In the genomic region with DNA sequence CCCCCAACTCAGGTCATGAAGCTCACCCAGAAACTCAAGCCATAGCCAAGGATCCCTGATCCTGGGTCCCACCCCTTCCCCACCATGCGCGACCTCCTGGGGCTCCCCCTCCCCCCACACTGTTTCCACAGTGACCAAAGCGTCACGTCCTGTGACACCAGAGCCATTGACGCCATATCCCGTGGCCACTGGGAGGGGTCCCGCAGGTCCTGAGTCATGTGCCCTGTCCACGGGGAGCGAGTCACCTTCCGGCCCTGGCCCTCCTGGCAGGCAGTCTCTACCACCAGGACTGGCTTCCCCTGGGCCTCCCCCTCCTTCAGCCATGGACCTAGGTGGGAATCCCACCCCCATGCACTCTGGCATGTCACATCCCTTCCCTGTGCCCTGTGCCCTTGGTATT, we compare ENCODE assay signal across 12 cellular contexts. TPM values are rescaled to one million over a fixed set of nuclear protein-coding genes. Genes with fewer than 3 reads are reported as not detected.
DNase-seq lines count a peak whose midpoint lies in the region; ATAC-seq, FAIRE-seq and TF ChIP-seq lines count a peak whose summit lies in the region.
"Had no signal": no experiment of that assay in that cellular context is flagged by ENCODE, and none has a peak within 500 bp of the region (broad histone marks: within the 10 kb centered on the region; RNA-seq: fewer than 3 reads in every experiment).

No MANE protein-coding gene starts in this region.

- H3K36me3 ChIP-seq in ACC112 (ENCODE audit: insufficient read depth, low read length) (no peaks in the 10 kb centered on the region), H1 (ENCODE audit: control insufficient read depth in 2 of 4, insufficient read depth in 4 of 4, low read length in 3 of 4) (peaks cover 4 to 18% (median 8%) of the 10 kb centered on the region in 4 experiments; a peak in 6 of 8 replicates), mucosa of stomach (ENCODE audit: control insufficient read depth, insufficient read depth, low read length) (no peaks in the 10 kb centered on the region)
- H3K36me3 ChIP-seq: ovary had no signal

- TF ChIP-seq POLR2A in H1 (IDR thresholded peaks at IDR 0.05; ENCODE audit: control extremely low read depth in 1 of 2, low read depth in 2 of 2, low read length in 2 of 2): no peak

- no peak overlapping the region for H3K23ac ChIP-seq in H1 (ENCODE audit: insufficient read length)

- TF ChIP-seq RAD21 in H1 (IDR thresholded peaks at IDR 0.05 in 1 of 2, conservative IDR thresholded peaks at IDR 0.05 in 1 of 2; ENCODE audit: low read depth in 2 of 2, low read length in 2 of 2): no peak

- H3K27me3 ChIP-seq in ACC112 (ENCODE audit: insufficient read depth, low read length): no peaks in the 10 kb centered on the region
- no peaks in the 10 kb centered on the region for H3K27me3 ChIP-seq in H1 (replicated peaks in 1 of 4; ENCODE audit: control insufficient read depth in 3 of 4, extremely low read depth in 1 of 4, insufficient read depth in 3 of 4, low read length in 3 of 4)
- H3K27me3 ChIP-seq in mucosa of stomach (ENCODE audit: control insufficient read depth, insufficient read depth, low read length): no peaks in the 10 kb centered on the region
- H3K27me3 ChIP-seq: ovary had no signal

- no peak for TF ChIP-seq CTCF in H1 (IDR thresholded peaks at IDR 0.05; ENCODE audit: control extremely low read depth in 1 of 3, insufficient read depth in 1 of 3, low read depth in 1 of 3, low read length in 3 of 3)

- H2BK20ac ChIP-seq in H1 (ENCODE audit: low read length): no peak overlapping the region

- H3K56ac ChIP-seq in H1 (replicated peaks; ENCODE audit: insufficient read length, low read depth, low read length): no peak overlapping the region

- H3K23me2 ChIP-seq in H1 (ENCODE audit: low read depth, low read length): no peaks in the 10 kb centered on the region

- peaks cover 61% of the 10 kb centered on the region for H3K4me1 ChIP-seq in ACC112 (ENCODE audit: control insufficient read depth, insufficient read depth, low read length, unreplicated experiment)
- H3K4me1 ChIP-seq in H1 (replicated peaks in 1 of 4; ENCODE audit: control insufficient read depth in 3 of 4, insufficient read depth in 4 of 4, low read length in 3 of 4): peaks cover 0 to 22% (median 13%) of the 10 kb centered on the region in 4 experiments; a peak in 6 of 7 replicates
- peaks cover 89% of the 10 kb centered on the region for H3K4me1 ChIP-seq in mucosa of stomach (ENCODE audit: control insufficient read depth, insufficient read depth, low read length)

- peaks cover 17% of the 10 kb centered on the region for H3K79me1 ChIP-seq in H1 (ENCODE audit: low read depth, low read length)

- ATAC-seq in GM21717 (IDR thresholded peaks at IDR 0.05; ENCODE audit: unreplicated experiment): no peak

- DNase-seq in NCI-H226 (peak; percentile 28), H1 (ENCODE audit: low read depth in 1 of 2, low spot score in 2 of 2) (no peak), GOT3 (lab: John Stamatoyannopoulos, UW) (no peak), NCI-H748 treated with DMSO at 0.1 percent for 48 hours (lab: John Stamatoyannopoulos, UW) (no peak)
- no peak for DNase-seq in activated CD4-positive, alpha-beta T cell treated with anti-CD3 and anti-CD28 coated beads, Interleukin-2, amount 50 U/mL, for 48 hours
- DNase-seq: C1 segment of cervical spinal cord, T-helper 1 cell had no signal

- H3K9me3 ChIP-seq in H1 (ENCODE audit: insufficient read depth in 2 of 2, low read depth in 1 of 2, low read length in 1 of 2) (no peaks in the 10 kb centered on the region), mucosa of stomach (ENCODE audit: control insufficient read depth, low read length) (no peaks in the 10 kb centered on the region)
- H3K9me3 ChIP-seq: ovary had no signal

- H4K91ac ChIP-seq in H1 (replicated peaks; ENCODE audit: insufficient read length, low read length): no peak overlapping the region

- no peak overlapping the region for H3K4me2 ChIP-seq in H1 (ENCODE audit: insufficient read depth in 1 of 2, low read depth in 2 of 2, low read length in 2 of 2)

- H2AFZ ChIP-seq in ACC112 (ENCODE audit: low read length, unreplicated experiment) (peak overlapping the region; percentile 31), H1 (ENCODE audit: low read length) (no peak overlapping the region)

- peak overlapping the region; percentile 50; the same call in 1 of the 2 replicates for H2BK12ac ChIP-seq in H1 (ENCODE audit: low read depth, low read length)

- peak overlapping the region; percentile 48 for H3K18ac ChIP-seq in H1 (ENCODE audit: extremely low read depth, low read length)

- 70% methylated on average over 6 of the region's 10 CpGs; no CpG with 5 or more reads in 1 of the 2 experiments for WGBS in H1 (ENCODE audit: extremely low coverage in 1 of 2, insufficient coverage in 1 of 2, insufficient read length in 1 of 2, insufficient replicate concordance in 2 of 2, low coverage in 1 of 2, low lambda C conversion rate in 2 of 2, missing lambda C conversion rate in 1 of 2), 2 experiments

- H2BK15ac ChIP-seq in H1 (ENCODE audit: low read length): no peak overlapping the region

- no peak overlapping the region for H4K5ac ChIP-seq in H1 (ENCODE audit: insufficient read length, low read depth, low read length)

- no peak overlapping the region for H4K8ac ChIP-seq in H1 (ENCODE audit: extremely low read depth, insufficient read depth, low read length)

- no peak overlapping the region for H3K9ac ChIP-seq in H1 (replicated peaks in 1 of 4; ENCODE audit: extremely low read depth in 1 of 4, low read depth in 3 of 4, low read length in 3 of 4)
- H3K9ac ChIP-seq in mucosa of stomach (ENCODE audit: low read length): peak overlapping the region; percentile 34

- peak overlapping the region; percentile 39; the same call in 1 of the 2 replicates for H3K4me3 ChIP-seq in ACC112 (ENCODE audit: low read depth, low read length)
- H3K4me3 ChIP-seq in H1 (ENCODE audit: extremely low read depth in 1 of 4, insufficient read depth in 2 of 4, low read depth in 3 of 4, low read length in 4 of 4): no peak overlapping the region
- H3K4me3 ChIP-seq in mucosa of stomach (ENCODE audit: low read length): no peak overlapping the region
- H3K4me3 ChIP-seq: ovary had no signal

- no peak overlapping the region for H2AK5ac ChIP-seq in H1 (ENCODE audit: low read depth, low read length)

- POLR2A ChIA-PET in H1 (lab: Charles Lee; ENCODE audit: partially characterized antibody): interaction anchor here (0.9 to 7.2 kb wide), 4 partner anchors 13 to 49 kb away, joined by 3 to 34 read pairs (median 4); no protein-coding TSS in a partner anchor

- peaks cover 6 to 16% of the 10 kb centered on the region in 2 experiments for H4K20me1 ChIP-seq in H1 (replicated peaks in 1 of 2; ENCODE audit: control insufficient read depth in 1 of 2, insufficient read depth in 2 of 2, low read length in 2 of 2)

- H2BK5ac ChIP-seq in H1 (ENCODE audit: low read depth, low read length): no peak overlapping the region; the same call in 1 of the 2 replicates

- CTCF ChIA-PET in H1 (lab: Charles Lee; ENCODE audit: partially characterized antibody): interaction anchor here (1.1 to 25.0 kb wide), 5 partner anchors 12 to 52 kb away, joined by 4 to 299 read pairs (median 27); partner anchors contain the start of gene GNAT1

- no peak overlapping the region for H3K4ac ChIP-seq in H1 (replicated peaks; ENCODE audit: insufficient read length, low read depth, low read length)

- TF ChIP-seq EP300 in H1 (IDR thresholded peaks at IDR 0.05; ENCODE audit: borderline replicate concordance in 1 of 2, low read depth in 2 of 2, low read length in 2 of 2): no peak

- H3K27ac ChIP-seq in ACC112 (ENCODE audit: low read depth, low read length) (peak overlapping the region; percentile 95), H1 (ENCODE audit: low read depth, low read length) (no peak overlapping the region)
- H3K27ac ChIP-seq: ovary had no signal

- no peak overlapping the region for H3K14ac ChIP-seq in H1 (ENCODE audit: insufficient read length)

- FAIRE-seq in H1 (lab: Jason Lieb, UNC): no peak

- H3K79me2 ChIP-seq in ACC112 (ENCODE audit: control insufficient read depth, insufficient read depth, low read length, unreplicated experiment) (peaks cover 19% of the 10 kb centered on the region), H1 (ENCODE audit: control insufficient read depth in 1 of 2, insufficient read depth in 2 of 2, low read length in 2 of 2) (peaks cover 0 to 9% of the 10 kb centered on the region in 2 experiments; a peak in 1 of 4 replicates)

- no peak overlapping the region for H2BK120ac ChIP-seq in H1 (replicated peaks; ENCODE audit: low read depth, low read length)

TF ChIP-seq in H1, 55 proteins besides CTCF, POLR2A, EP300 and RAD21 (continues in another document):
- no peak for TF ChIP-seq KDM4A (IDR thresholded peaks at IDR 0.05; ENCODE audit: low read depth, low read length, severe bottlenecking)

RNA-seq across cellular contexts. Expression of gene SEMA3F, which starts 15.6 kb away (rescaled TPM):
- total RNA-seq in H1 (2021; fragmentation: NEBNext Ultra II Directional; extraction: Animal tissue kit (Norgen Biotek cat#: 25700)): 37.0 and 39.6 TPM in 2 replicates
- 20.3 and 36.0 TPM in 2 replicates for polyA plus RNA-seq in H1 (2011; rRNA removed)
- 21.2 TPM for polyA plus RNA-seq in H1 (2011; cell fraction: cytosol; rRNA removed)
- polyA plus RNA-seq in H1 (2011; cell fraction: nucleus; rRNA removed): 58.6 TPM
- 15.9 to 32.4 TPM (median 29.9 TPM) in 4 replicates for polyA plus RNA-seq in H1 (2012, experiment 1 of 2)
- polyA plus RNA-seq in H1 (2012, experiment 2 of 2): 23.9 TPM
- polyA plus RNA-seq in H1 (2013, experiment 1 of 2): 45.3 TPM
- 41.8 TPM for polyA plus RNA-seq in H1 (2013, experiment 2 of 2)
- polyA minus RNA-seq in H1 (2011; rRNA and poly(A)+ RNA removed): 28.0 and 36.9 TPM in 2 replicates
- polyA minus RNA-seq in H1 (2011; cell fraction: cytosol; rRNA and poly(A)+ RNA removed): 35.4 TPM
- polyA minus RNA-seq in H1 (2011; cell fraction: nucleus; rRNA and poly(A)+ RNA removed): 25.2 TPM

RNA-seq across cellular contexts. Expression of gene GNAT1, which starts 20.7 kb away (rescaled TPM):
- not detected in 2 replicates for total RNA-seq in H1 (2021; fragmentation: NEBNext Ultra II Directional; extraction: Animal tissue kit (Norgen Biotek cat#: 25700))
- 0.08 and 0.20 TPM in 2 replicates for polyA plus RNA-seq in H1 (2011; rRNA removed)
- 0.10 TPM for polyA plus RNA-seq in H1 (2011; cell fraction: cytosol; rRNA removed)
- polyA plus RNA-seq in H1 (2011; cell fraction: nucleus; rRNA removed): 0.19 TPM
- 0.32 to 0.39 TPM in 2 of 4 replicates, not detected in the others for polyA plus RNA-seq in H1 (2012, experiment 1 of 2)
- not detected for polyA plus RNA-seq in H1 (2012, experiment 2 of 2)
- polyA plus RNA-seq in H1 (2013, experiment 1 of 2): 0.12 TPM
- 0.18 TPM for polyA plus RNA-seq in H1 (2013, experiment 2 of 2)
- polyA minus RNA-seq in H1 (2011; rRNA and poly(A)+ RNA removed): 0.13 and 0.15 TPM in 2 replicates
- not detected for polyA minus RNA-seq in H1 (2011; cell fraction: cytosol; rRNA and poly(A)+ RNA removed)
- not detected for polyA minus RNA-seq in H1 (2011; cell fraction: nucleus; rRNA and poly(A)+ RNA removed)
- total RNA-seq: activated T-helper 1 cell treated with anti-CD3 and anti-CD28 coated beads, Interleukin-12 subunit alpha, Interleukin-12 subunit beta, Interleukin-2, Interleukin-4 antibody, amounts not matched to agents 30 ng/mL and 10 ng/mL and 1 ng/mL, durations not matched to agents 14 hours and 24 hours and 36 hours; ovary had no signal
- polyA plus RNA-seq: ovary had no signal

RNA-seq across cellular contexts. Expression of gene SLC38A3, which starts 34.4 kb away (rescaled TPM):
- 0.57 and 1.2 TPM in 2 replicates for total RNA-seq in H1 (2021; fragmentation: NEBNext Ultra II Directional; extraction: Animal tissue kit (Norgen Biotek cat#: 25700))
- polyA plus RNA-seq in H1 (2011; rRNA removed): 3.7 and 4.7 TPM in 2 replicates
- polyA plus RNA-seq in H1 (2011; cell fraction: cytosol; rRNA removed): 2.0 TPM
- 10.8 TPM for polyA plus RNA-seq in H1 (2011; cell fraction: nucleus; rRNA removed)
- 0.87 to 1.5 TPM (median 1.1 TPM) in 4 replicates for polyA plus RNA-seq in H1 (2012, experiment 1 of 2)
- polyA plus RNA-seq in H1 (2012, experiment 2 of 2): 0.85 TPM
- 1.2 TPM for polyA plus RNA-seq in H1 (2013, experiment 1 of 2)
- polyA plus RNA-seq in H1 (2013, experiment 2 of 2): 1.0 TPM
- polyA minus RNA-seq in H1 (2011; rRNA and poly(A)+ RNA removed): 1.5 and 2.5 TPM in 2 replicates
- 0.88 TPM for polyA minus RNA-seq in H1 (2011; cell fraction: cytosol; rRNA and poly(A)+ RNA removed)
- 1.9 TPM for polyA minus RNA-seq in H1 (2011; cell fraction: nucleus; rRNA and poly(A)+ RNA removed)
- total RNA-seq: activated T-helper 1 cell treated with anti-CD3 and anti-CD28 coated beads, Interleukin-12 subunit alpha, Interleukin-12 subunit beta, Interleukin-2, Interleukin-4 antibody, amounts not matched to agents 30 ng/mL and 10 ng/mL and 1 ng/mL, durations not matched to agents 14 hours and 24 hours and 36 hours had no signal
